Comparison of ENCODE assay signal across 8 cellular contexts in genomic region chr20:34390769-34391447, GRCh38. TPM values are rescaled to one million over a fixed set of nuclear protein-coding genes. Genes with fewer than 3 reads are reported as not detected.
DNase-seq lines count a peak whose midpoint lies in the region; ATAC-seq, FAIRE-seq and TF ChIP-seq lines count a peak whose summit lies in the region.

No MANE protein-coding gene starts in this region.

- H3K4me3 ChIP-seq in A549 = peak overlapping the region; percentile 0; the same call in 1 of the 3 replicates

- ATAC-seq in A549 (peak; percentile 91), left lobe of liver (peak; percentile 61), GM18502 (IDR thresholded peaks at IDR 0.05; ENCODE audit: poor library complexity, unreplicated experiment) (no peak)
- peak; percentile 58 for ATAC-seq in stimulated activated naive CD8-positive, alpha-beta T cell treated with anti-CD3 and anti-CD28 coated beads, Interleukin-15, amount 100 ng/mL, for 72 hours

- 2% methylated on average over 13 of the region's 13 CpGs for WGBS in A549 (ENCODE audit: missing lambda C conversion rate)

- peak; percentile 36 to 96 for DNase-seq in A549 (ENCODE audit: low read depth in 1 of 2, low spot score in 1 of 2)
- DNase-seq in HT1080 (ENCODE audit: low read depth) = peak; percentile 98
- peak; percentile 69 to 73 for DNase-seq in activated T-cell treated with anti-CD3 and anti-CD28 coated beads, Interleukin-2, amount 50 U/mL, for 48 hours
- DNase-seq in left lobe of liver (ENCODE audit: low spot score) = peak; percentile 77
- peak in 1 of 2 donors; percentile 31 for DNase-seq in stimulated activated naive CD8-positive, alpha-beta T cell treated with anti-CD3 and anti-CD28 coated beads, Interleukin-15, amount 100 ng/mL, for 72 hours
- DNase-seq in epidermal melanocyte (ENCODE audit: insufficient read length, low spot score) = no peak
- DNase-seq in midbrain (lab: John Stamatoyannopoulos, UW) = no peak

- H3K4me3 Mint-ChIP-seq in stimulated activated naive CD8-positive, alpha-beta T cell treated with anti-CD3 and anti-CD28 coated beads, Interleukin-15, amount 100 ng/mL, for 72 hours = no peak overlapping the region

- no peak overlapping the region for H3K27ac Mint-ChIP-seq in stimulated activated naive CD8-positive, alpha-beta T cell treated with anti-CD3 and anti-CD28 coated beads, Interleukin-15, amount 100 ng/mL, for 72 hours

- H3K4me1 ChIP-seq in A549 = peaks cover 71% of the 10 kb centered on the region

- H3K27ac ChIP-seq in A549 = peak overlapping the region; percentile 60 to 86

- CTCF ChIA-PET in A549 (lab: Yijun Ruan, JAX) = interaction anchor here (0.7 to 1.9 kb wide), 4 partner anchors 18 to 132 kb away, joined by 3 to 9 read pairs (median 4); no protein-coding TSS in a partner anchor

- peak; percentile 46 for FAIRE-seq in A549 (lab: Jason Lieb, UNC)

- no peak for TF ChIP-seq POLR2A in A549 (IDR thresholded peaks at IDR 0.05; ENCODE audit: low read length)

- no peak for TF ChIP-seq CTCF in A549 (IDR thresholded peaks at IDR 0.05)

- no peaks in the 10 kb centered on the region for H3K9me3 ChIP-seq in A549

- POLR2A ChIA-PET in A549 (lab: Yijun Ruan, JAX) = interaction anchor here (0.6 to 1.5 kb wide), 5 partner anchors 15 to 82 kb away, joined by 3 to 10 read pairs (median 3); partner anchors contain the start of gene ITCH

- peak overlapping the region; percentile 64 for H3K4me2 ChIP-seq in A549

- no peaks in the 10 kb centered on the region for H3K9me3 Mint-ChIP-seq in stimulated activated naive CD8-positive, alpha-beta T cell treated with anti-CD3 and anti-CD28 coated beads, Interleukin-15, amount 100 ng/mL, for 72 hours

- TF ChIP-seq RAD21 in A549 (conservative IDR thresholded peaks at IDR 0.05 in 1 of 2, IDR thresholded peaks at IDR 0.05 in 1 of 2) = peak in 1 of 2 experiments; percentile 32; a peak in 2 of 5 replicates

- H3K4me1 Mint-ChIP-seq in stimulated activated naive CD8-positive, alpha-beta T cell treated with anti-CD3 and anti-CD28 coated beads, Interleukin-15, amount 100 ng/mL, for 72 hours = peaks cover 34% of the 10 kb centered on the region

- peak; percentile 71 to 87; a peak in 2 of 5 replicates for TF ChIP-seq EP300 in A549 (IDR thresholded peaks at IDR 0.05)

- no peaks in the 10 kb centered on the region for H3K27me3 Mint-ChIP-seq in stimulated activated naive CD8-positive, alpha-beta T cell treated with anti-CD3 and anti-CD28 coated beads, Interleukin-15, amount 100 ng/mL, for 72 hours

TF ChIP-seq in A549, 52 proteins besides CTCF, POLR2A, EP300 and RAD21:
- TF ChIP-seq FOSL2 (IDR thresholded peaks at IDR 0.05) (peak; percentile 99), FOSL2 (CRISPR knock-in tag; IDR thresholded peaks at IDR 0.05) (peak; percentile 100), PBX3 (IDR thresholded peaks at IDR 0.05) (0 out of 2 replicates have a peak, but pooled peaks have one; percentile 41), MAFK (IDR thresholded peaks at IDR 0.05; ENCODE audit: partially characterized antibody) (peak; percentile 9), SMC3 (IDR thresholded peaks at IDR 0.05) (peak; percentile 30; the same call in 2 of the 3 replicates), RFX5 (IDR thresholded peaks at IDR 0.05) (no peak), HDAC2 (IDR thresholded peaks at IDR 0.05) (no peak), CEBPB (IDR thresholded peaks at IDR 0.05) (peak; percentile 92 to 96), CHD4 (IDR thresholded peaks at IDR 0.05; ENCODE audit: borderline replicate concordance) (0 out of 2 replicates have a peak, but pooled peaks have one; percentile 12), HOXB13 (CRISPR knock-in tag; IDR thresholded peaks at IDR 0.05; ENCODE audit: low read depth) (0 out of 2 replicates have a peak, but pooled peaks have one; percentile 8), ESRRA (IDR thresholded peaks at IDR 0.05; ENCODE audit: borderline replicate concordance, low read length) (no peak), HOXA7 (CRISPR knock-in tag; IDR thresholded peaks at IDR 0.05) (0 out of 2 replicates have a peak, but pooled peaks have one; percentile 38), NFE2L2 (conservative IDR thresholded peaks at IDR 0.05; ENCODE audit: low read length) (no peak), GATA3 (IDR thresholded peaks at IDR 0.05; ENCODE audit: borderline replicate concordance) (peak; percentile 99), CHD2 (IDR thresholded peaks at IDR 0.05; ENCODE audit: low read length, partially characterized antibody) (no peak), HMGXB4 (CRISPR knock-in tag; IDR thresholded peaks at IDR 0.05; ENCODE audit: borderline replicate concordance) (no peak), JUNB (IDR thresholded peaks at IDR 0.05) (peak; percentile 98), RARB (CRISPR knock-in tag; IDR thresholded peaks at IDR 0.05) (peak; percentile 99), JUN (IDR thresholded peaks at IDR 0.05) (peak; percentile 97)
- TF ChIP-seq, protein P1, sequence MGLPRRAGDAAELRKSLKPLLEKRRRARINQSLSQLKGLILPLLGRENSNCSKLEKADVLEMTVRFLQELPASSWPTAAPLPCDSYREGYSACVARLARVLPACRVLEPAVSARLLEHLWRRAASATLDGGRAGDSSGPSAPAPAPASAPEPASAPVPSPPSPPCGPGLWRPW (IDR thresholded peaks at IDR 0.05) = peak; percentile 42; the same call in 1 of the 2 replicates
- TF ChIP-seq, protein P2, sequence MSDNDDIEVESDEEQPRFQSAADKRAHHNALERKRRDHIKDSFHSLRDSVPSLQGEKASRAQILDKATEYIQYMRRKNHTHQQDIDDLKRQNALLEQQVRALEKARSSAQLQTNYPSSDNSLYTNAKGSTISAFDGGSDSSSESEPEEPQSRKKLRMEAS (IDR thresholded peaks at IDR 0.05) = peak; percentile 89; the same call in 1 of the 2 replicates

RNA-seq across cellular contexts. Expression of gene ITCH, which starts 27.8 kb away (rescaled TPM):
- polyA plus RNA-seq in A549 (2011; rRNA removed) (23.9 and 27.5 TPM in 2 replicates), A549 (2017; fragmentation: RNase III; extraction: RNeasy Plus Mini Kit Qiagen cat#74134 plus additional on column Dnase treatment) (24.4 to 25.0 TPM (median 24.4 TPM) in 3 replicates)
- 3.2 and 4.1 TPM in 2 replicates for polyA plus RNA-seq in A549 (2012; cell fraction: cytosol; rRNA removed)
- polyA plus RNA-seq in A549 (2012; cell fraction: nucleus; rRNA removed) = 2.3 and 4.6 TPM in 2 replicates
- polyA minus RNA-seq in A549 (2011; rRNA and poly(A)+ RNA removed) = 23.8 and 38.5 TPM in 2 replicates
- 25.4 and 32.5 TPM in 2 replicates for total RNA-seq in HT1080 (2014; rRNA removed; shearing (Covaris generic))
- polyA plus RNA-seq in HT1080 (2015; cell fraction: cytosol; rRNA removed) = 19.6 and 25.5 TPM in 2 replicates
- 28.6 and 31.5 TPM in 2 replicates for polyA plus RNA-seq in HT1080 (2015; cell fraction: nucleus; rRNA removed)
- total RNA-seq in left lobe of liver = 45.6 TPM

Comparison
In these comparisons a context has a peak if more than half of its experiments do, and no peak if none do; other contexts are left out.
1. DNase-seq: peak in A549 (2 of 2), HT1080 (single experiment), activated T-cell treated with anti-CD3 and anti-CD28 coated beads, Interleukin-2, amount 50 U/mL, for 48 hours (2 of 2) and left lobe of liver (single experiment); none in epidermal melanocyte (single experiment) and midbrain (single experiment).